In the genomic region with DNA sequence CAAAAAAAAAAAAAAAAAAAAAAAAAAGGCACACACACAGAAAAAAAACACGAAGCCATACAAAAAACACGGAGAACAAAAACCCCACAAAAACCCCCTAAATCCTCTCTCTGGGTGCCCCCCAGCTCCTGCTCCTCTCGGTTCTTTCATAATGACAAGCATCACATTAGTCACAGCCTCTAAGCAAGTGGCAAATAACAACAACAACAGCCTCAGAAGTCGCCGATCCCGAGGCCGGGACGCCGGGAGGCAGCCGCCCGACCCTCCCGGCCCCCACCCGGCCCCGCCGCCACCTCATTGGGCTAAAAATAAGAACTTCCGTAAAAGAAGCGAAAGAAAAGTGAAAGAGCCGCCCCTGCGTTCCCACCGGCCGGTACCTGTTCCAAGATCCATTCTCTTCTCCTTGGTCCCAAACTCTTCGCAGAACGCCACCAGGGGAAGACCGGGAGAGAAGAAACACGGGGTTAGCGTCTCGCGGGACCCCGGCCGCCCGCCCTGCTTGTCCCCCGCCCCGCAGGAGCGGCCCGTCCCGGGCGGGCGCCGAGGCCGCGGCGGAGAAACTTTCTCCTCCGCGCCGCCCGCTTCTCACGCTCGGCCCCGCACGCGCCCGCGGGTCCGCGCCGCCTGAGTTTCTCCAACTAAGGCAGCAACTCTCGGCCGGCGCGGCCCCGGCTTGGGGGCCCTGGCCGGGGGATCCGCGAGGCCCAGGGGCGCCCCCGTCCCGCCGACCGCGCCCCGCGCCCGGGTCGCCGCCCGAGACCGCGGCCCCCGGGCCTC, we compare ENCODE assay signal across 1 cellular context.
TF ChIP-seq lines count a peak whose summit lies in the region.

No MANE protein-coding gene starts in this region.

TF ChIP-seq in K562, 482 proteins besides CTCF, POLR2A, EP300 and RAD21 (continued from another document and continues in another):
- TF ChIP-seq ZNF507 (tag; conservative IDR thresholded peaks at IDR 0.05), result no peak
- TF ChIP-seq, protein P1, sequence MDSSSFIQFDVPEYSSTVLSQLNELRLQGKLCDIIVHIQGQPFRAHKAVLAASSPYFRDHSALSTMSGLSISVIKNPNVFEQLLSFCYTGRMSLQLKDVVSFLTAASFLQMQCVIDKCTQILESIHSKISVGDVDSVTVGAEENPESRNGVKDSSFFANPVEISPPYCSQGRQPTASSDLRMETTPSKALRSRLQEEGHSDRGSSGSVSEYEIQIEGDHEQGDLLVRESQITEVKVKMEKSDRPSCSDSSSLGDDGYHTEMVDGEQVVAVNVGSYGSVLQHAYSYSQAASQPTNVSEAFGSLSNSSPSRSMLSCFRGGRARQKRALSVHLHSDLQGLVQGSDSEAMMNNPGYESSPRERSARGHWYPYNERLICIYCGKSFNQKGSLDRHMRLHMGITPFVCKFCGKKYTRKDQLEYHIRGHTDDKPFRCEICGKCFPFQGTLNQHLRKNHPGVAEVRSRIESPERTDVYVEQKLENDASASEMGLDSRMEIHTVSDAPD (CRISPR knock-in tag; IDR thresholded peaks at IDR 0.05), result no peak
- no peak for TF ChIP-seq ZNF12 (CRISPR knock-in tag; IDR thresholded peaks at IDR 0.05)
- no peak for TF ChIP-seq DPF2 (IDR thresholded peaks at IDR 0.05)
- TF ChIP-seq CREB1 (IDR thresholded peaks at IDR 0.05), result no peak
- no peak for TF ChIP-seq CREB1 (CRISPR knock-in tag; IDR thresholded peaks at IDR 0.05)
- TF ChIP-seq MED1 (CRISPR knock-in tag; IDR thresholded peaks at IDR 0.05; ENCODE audit: borderline replicate concordance), result no peak
- TF ChIP-seq, protein P2, sequence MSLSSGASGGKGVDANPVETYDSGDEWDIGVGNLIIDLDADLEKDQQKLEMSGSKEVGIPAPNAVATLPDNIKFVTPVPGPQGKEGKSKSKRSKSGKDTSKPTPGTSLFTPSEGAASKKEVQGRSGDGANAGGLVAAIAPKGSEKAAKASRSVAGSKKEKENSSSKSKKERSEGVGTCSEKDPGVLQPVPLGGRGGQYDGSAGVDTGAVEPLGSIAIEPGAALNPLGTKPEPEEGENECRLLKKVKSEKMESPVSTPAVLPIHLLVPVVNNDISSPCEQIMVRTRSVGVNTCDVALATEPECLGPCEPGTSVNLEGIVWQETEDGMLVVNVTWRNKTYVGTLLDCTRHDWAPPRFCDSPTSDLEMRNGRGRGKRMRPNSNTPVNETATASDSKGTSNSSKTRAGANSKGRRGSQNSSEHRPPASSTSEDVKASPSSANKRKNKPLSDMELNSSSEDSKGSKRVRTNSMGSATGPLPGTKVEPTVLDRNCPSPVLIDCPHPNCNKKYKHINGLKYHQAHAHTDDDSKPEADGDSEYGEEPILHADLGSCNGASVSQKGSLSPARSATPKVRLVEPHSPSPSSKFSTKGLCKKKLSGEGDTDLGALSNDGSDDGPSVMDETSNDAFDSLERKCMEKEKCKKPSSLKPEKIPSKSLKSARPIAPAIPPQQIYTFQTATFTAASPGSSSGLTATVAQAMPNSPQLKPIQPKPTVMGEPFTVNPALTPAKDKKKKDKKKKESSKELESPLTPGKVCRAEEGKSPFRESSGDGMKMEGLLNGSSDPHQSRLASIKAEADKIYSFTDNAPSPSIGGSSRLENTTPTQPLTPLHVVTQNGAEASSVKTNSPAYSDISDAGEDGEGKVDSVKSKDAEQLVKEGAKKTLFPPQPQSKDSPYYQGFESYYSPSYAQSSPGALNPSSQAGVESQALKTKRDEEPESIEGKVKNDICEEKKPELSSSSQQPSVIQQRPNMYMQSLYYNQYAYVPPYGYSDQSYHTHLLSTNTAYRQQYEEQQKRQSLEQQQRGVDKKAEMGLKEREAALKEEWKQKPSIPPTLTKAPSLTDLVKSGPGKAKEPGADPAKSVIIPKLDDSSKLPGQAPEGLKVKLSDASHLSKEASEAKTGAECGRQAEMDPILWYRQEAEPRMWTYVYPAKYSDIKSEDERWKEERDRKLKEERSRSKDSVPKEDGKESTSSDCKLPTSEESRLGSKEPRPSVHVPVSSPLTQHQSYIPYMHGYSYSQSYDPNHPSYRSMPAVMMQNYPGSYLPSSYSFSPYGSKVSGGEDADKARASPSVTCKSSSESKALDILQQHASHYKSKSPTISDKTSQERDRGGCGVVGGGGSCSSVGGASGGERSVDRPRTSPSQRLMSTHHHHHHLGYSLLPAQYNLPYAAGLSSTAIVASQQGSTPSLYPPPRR (CRISPR knock-in tag; IDR thresholded peaks at IDR 0.05; ENCODE audit: borderline replicate concordance), result no peak
- no peak for TF ChIP-seq GABPB1 (CRISPR knock-in tag; IDR thresholded peaks at IDR 0.05)
- no peak for TF ChIP-seq RBM14 (IDR thresholded peaks at IDR 0.05; ENCODE audit: borderline replicate concordance, insufficient read depth, low read depth, low read length)
- no peak for TF ChIP-seq YBX1 (IDR thresholded peaks at IDR 0.05)
- no peak for TF ChIP-seq ARID2 (IDR thresholded peaks at IDR 0.05)
- TF ChIP-seq NFATC3 (IDR thresholded peaks at IDR 0.05), result no peak
- no peak for TF ChIP-seq ZNF133 (CRISPR knock-in tag; IDR thresholded peaks at IDR 0.05)
- peak; percentile 74; the same call in 1 of the 2 replicates for TF ChIP-seq RB1 (IDR thresholded peaks at IDR 0.05; ENCODE audit: low read depth)
- TF ChIP-seq HNRNPH1 (optimal IDR thresholded peaks at IDR 0.05; ENCODE audit: low read depth, low read length), result no peak
- TF ChIP-seq, protein P3, sequence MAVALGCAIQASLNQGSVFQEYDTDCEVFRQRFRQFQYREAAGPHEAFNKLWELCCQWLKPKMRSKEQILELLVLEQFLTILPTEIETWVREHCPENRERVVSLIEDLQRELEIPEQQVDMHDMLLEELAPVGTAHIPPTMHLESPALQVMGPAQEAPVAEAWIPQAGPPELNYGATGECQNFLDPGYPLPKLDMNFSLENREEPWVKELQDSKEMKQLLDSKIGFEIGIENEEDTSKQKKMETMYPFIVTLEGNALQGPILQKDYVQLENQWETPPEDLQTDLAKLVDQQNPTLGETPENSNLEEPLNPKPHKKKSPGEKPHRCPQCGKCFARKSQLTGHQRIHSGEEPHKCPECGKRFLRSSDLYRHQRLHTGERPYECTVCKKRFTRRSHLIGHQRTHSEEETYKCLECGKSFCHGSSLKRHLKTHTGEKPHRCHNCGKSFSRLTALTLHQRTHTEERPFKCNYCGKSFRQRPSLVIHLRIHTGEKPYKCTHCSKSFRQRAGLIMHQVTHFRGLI (CRISPR knock-in tag; IDR thresholded peaks at IDR 0.05), result no peak
- TF ChIP-seq CHD2 (IDR thresholded peaks at IDR 0.05; ENCODE audit: low read depth, low read length), result peak; percentile 59; the same call in 1 of the 2 replicates
- TF ChIP-seq, protein P4, sequence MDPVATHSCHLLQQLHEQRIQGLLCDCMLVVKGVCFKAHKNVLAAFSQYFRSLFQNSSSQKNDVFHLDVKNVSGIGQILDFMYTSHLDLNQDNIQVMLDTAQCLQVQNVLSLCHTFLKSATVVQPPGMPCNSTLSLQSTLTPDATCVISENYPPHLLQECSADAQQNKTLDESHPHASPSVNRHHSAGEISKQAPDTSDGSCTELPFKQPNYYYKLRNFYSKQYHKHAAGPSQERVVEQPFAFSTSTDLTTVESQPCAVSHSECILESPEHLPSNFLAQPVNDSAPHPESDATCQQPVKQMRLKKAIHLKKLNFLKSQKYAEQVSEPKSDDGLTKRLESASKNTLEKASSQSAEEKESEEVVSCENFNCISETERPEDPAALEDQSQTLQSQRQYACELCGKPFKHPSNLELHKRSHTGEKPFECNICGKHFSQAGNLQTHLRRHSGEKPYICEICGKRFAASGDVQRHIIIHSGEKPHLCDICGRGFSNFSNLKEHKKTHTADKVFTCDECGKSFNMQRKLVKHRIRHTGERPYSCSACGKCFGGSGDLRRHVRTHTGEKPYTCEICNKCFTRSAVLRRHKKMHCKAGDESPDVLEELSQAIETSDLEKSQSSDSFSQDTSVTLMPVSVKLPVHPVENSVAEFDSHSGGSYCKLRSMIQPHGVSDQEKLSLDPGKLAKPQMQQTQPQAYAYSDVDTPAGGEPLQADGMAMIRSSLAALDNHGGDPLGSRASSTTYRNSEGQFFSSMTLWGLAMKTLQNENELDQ (CRISPR knock-in tag; IDR thresholded peaks at IDR 0.05; ENCODE audit: borderline replicate concordance), result no peak
- TF ChIP-seq SMAD4 (CRISPR knock-in tag; conservative IDR thresholded peaks at IDR 0.05), result 0 out of 2 replicates have a peak, but pooled peaks have one; percentile 37
- peak; percentile 48 for TF ChIP-seq RBBP5 (IDR thresholded peaks at IDR 0.05; ENCODE audit: borderline replicate concordance, insufficient read depth, low read length, poor library complexity, severe bottlenecking)
- TF ChIP-seq, protein P5, sequence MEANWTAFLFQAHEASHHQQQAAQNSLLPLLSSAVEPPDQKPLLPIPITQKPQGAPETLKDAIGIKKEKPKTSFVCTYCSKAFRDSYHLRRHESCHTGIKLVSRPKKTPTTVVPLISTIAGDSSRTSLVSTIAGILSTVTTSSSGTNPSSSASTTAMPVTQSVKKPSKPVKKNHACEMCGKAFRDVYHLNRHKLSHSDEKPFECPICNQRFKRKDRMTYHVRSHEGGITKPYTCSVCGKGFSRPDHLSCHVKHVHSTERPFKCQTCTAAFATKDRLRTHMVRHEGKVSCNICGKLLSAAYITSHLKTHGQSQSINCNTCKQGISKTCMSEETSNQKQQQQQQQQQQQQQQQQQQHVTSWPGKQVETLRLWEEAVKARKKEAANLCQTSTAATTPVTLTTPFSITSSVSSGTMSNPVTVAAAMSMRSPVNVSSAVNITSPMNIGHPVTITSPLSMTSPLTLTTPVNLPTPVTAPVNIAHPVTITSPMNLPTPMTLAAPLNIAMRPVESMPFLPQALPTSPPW (CRISPR knock-in tag; IDR thresholded peaks at IDR 0.05), result peak; percentile 75
- TF ChIP-seq, protein P6, sequence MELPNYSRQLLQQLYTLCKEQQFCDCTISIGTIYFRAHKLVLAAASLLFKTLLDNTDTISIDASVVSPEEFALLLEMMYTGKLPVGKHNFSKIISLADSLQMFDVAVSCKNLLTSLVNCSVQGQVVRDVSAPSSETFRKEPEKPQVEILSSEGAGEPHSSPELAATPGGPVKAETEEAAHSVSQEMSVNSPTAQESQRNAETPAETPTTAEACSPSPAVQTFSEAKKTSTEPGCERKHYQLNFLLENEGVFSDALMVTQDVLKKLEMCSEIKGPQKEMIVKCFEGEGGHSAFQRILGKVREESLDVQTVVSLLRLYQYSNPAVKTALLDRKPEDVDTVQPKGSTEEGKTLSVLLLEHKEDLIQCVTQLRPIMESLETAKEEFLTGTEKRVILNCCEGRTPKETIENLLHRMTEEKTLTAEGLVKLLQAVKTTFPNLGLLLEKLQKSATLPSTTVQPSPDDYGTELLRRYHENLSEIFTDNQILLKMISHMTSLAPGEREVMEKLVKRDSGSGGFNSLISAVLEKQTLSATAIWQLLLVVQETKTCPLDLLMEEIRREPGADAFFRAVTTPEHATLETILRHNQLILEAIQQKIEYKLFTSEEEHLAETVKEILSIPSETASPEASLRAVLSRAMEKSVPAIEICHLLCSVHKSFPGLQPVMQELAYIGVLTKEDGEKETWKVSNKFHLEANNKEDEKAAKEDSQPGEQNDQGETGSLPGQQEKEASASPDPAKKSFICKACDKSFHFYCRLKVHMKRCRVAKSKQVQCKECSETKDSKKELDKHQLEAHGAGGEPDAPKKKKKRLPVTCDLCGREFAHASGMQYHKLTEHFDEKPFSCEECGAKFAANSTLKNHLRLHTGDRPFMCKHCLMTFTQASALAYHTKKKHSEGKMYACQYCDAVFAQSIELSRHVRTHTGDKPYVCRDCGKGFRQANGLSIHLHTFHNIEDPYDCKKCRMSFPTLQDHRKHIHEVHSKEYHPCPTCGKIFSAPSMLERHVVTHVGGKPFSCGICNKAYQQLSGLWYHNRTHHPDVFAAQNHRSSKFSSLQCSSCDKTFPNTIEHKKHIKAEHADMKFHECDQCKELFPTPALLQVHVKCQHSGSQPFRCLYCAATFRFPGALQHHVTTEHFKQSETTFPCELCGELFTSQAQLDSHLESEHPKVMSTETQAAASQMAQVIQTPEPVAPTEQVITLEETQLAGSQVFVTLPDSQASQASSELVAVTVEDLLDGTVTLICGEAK (IDR thresholded peaks at IDR 0.05), result peak; percentile 52; the same call in 1 of the 2 replicates
- TF ChIP-seq, protein P6 (CRISPR knock-in tag; IDR thresholded peaks at IDR 0.05), result no peak
- no peak for TF ChIP-seq ZZZ3 (IDR thresholded peaks at IDR 0.05)
- no peak for TF ChIP-seq STAG1 (CRISPR knock-in tag; IDR thresholded peaks at IDR 0.05; ENCODE audit: borderline replicate concordance)
- 0 out of 2 replicates have a peak, but pooled peaks have one; percentile 32 for TF ChIP-seq RBFOX2 (IDR thresholded peaks at IDR 0.05; ENCODE audit: low read depth, low read length)
- TF ChIP-seq, protein P7, sequence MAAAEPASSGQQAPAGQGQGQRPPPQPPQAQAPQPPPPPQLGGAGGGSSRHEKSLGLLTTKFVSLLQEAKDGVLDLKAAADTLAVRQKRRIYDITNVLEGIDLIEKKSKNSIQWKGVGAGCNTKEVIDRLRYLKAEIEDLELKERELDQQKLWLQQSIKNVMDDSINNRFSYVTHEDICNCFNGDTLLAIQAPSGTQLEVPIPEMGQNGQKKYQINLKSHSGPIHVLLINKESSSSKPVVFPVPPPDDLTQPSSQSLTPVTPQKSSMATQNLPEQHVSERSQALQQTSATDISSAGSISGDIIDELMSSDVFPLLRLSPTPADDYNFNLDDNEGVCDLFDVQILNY (CRISPR knock-in tag; IDR thresholded peaks at IDR 0.05), result no peak
- no peak for TF ChIP-seq RAD51 (IDR thresholded peaks at IDR 0.05; ENCODE audit: borderline replicate concordance, low read depth)
